Comparison of ENCODE assay signal across 17 cellular contexts in genomic region chr3:31404871-31405270, GRCh38.
DNase-seq lines count a peak whose midpoint lies in the region; ATAC-seq and TF ChIP-seq lines count a peak whose summit lies in the region.
"Had no signal": no experiment of that assay in that cellular context is flagged by ENCODE, and none has a peak within 500 bp of the region (broad histone marks: within the 10 kb centered on the region; RNA-seq: fewer than 3 reads in every experiment).

No MANE protein-coding gene starts in this region.

- TF ChIP-seq CTCF in retinal pigment epithelial cell (conservative IDR thresholded peaks at IDR 0.05; ENCODE audit: low read depth, low read length), result no peak
- no peak for TF ChIP-seq CTCF in GM13976 (IDR thresholded peaks at IDR 0.05; ENCODE audit: borderline replicate concordance, control extremely low read depth, extremely low read depth, insufficient read depth, missing control alignments)
- no peak for TF ChIP-seq CTCF in foreskin keratinocyte (conservative IDR thresholded peaks at IDR 0.05)

- no peak for ATAC-seq in foreskin keratinocyte
- ATAC-seq: CD8-positive, alpha-beta T cell; GM12878; GM23338; HCT116 had no signal

- H3K27me3 ChIP-seq in foreskin keratinocyte, result peaks cover 19% of the 10 kb centered on the region
- H3K27me3 ChIP-seq: BLaER1 had no signal

- H3K4me1 ChIP-seq in foreskin keratinocyte, result no peaks in the 10 kb centered on the region

- in situ Hi-C loops in GM13976 (cut with MboI; ENCODE audit: low sequenced_read_pairs, unreplicated experiment), result no loop called here

- no peak overlapping the region for H3K27ac ChIP-seq in foreskin keratinocyte
- H3K27ac ChIP-seq: BLaER1, C4-2B had no signal

- no peak overlapping the region for H3K4me3 ChIP-seq in retinal pigment epithelial cell (ENCODE audit: low read length)
- H3K4me3 ChIP-seq: BLaER1, GM12878, GM23338 had no signal

- DNase-seq in EL, result peak; percentile 23
- DNase-seq in amniotic epithelial cell (ENCODE audit: low read depth), result peak; percentile 16
- peak; percentile 67 for DNase-seq in retinal pigment epithelial cell (ENCODE audit: low read depth)
- no peak for DNase-seq in GM13976 (ENCODE audit: low spot score)
- no peak for DNase-seq in foreskin keratinocyte
- no peak for DNase-seq in NCI-H2196 (lab: John Stamatoyannopoulos, UW; ENCODE audit: unreplicated experiment)
- DNase-seq: Caco-2; CD4-positive, CD25-positive, alpha-beta regulatory T cell; CD8-positive, alpha-beta T cell; DMS153; GDM1; H9 had no signal

Comparison
In these comparisons a context has a peak if more than half of its experiments do, and no peak if none do; other contexts are left out.
1. DNase-seq: peak in EL (single experiment), amniotic epithelial cell (single experiment) and retinal pigment epithelial cell (single experiment); none in GM13976 (single experiment), foreskin keratinocyte (0 of 2) and NCI-H2196 (single experiment).